11 cellular contexts compared by ENCODE assay signal in genomic region chr4:54940996-54941395, GRCh38.
DNase-seq lines count a peak whose midpoint lies in the region; ATAC-seq lines count a peak whose summit lies in the region.
"Had no signal": no experiment of that assay in that cellular context is flagged by ENCODE, and none has a peak within 500 bp of the region (broad histone marks: within the 10 kb centered on the region; RNA-seq: fewer than 3 reads in every experiment).

No MANE protein-coding gene starts in this region.

- H3K9me3 Mint-ChIP-seq in T-helper 2 cell treated with Interferon-gamma antibody and Interleukin-4, amounts not matched to agents 5 μg/mL and 100 μg/mL, for 36 hours: no peaks in the 10 kb centered on the region
- no peaks in the 10 kb centered on the region for H3K9me3 Mint-ChIP-seq in activated naive CD4-positive, alpha-beta T cell treated with anti-CD3 and anti-CD28 coated beads, Interleukin-2, amount 50 U/mL, for 24 hours

- peak overlapping the region; percentile 75 for H3K4me3 Mint-ChIP-seq in T-helper 2 cell treated with Interferon-gamma antibody and Interleukin-4, amounts not matched to agents 5 μg/mL and 100 μg/mL, for 36 hours
- peak overlapping the region; percentile 72 for H3K4me3 Mint-ChIP-seq in activated naive CD4-positive, alpha-beta T cell treated with anti-CD3 and anti-CD28 coated beads, Interleukin-2, amount 50 U/mL, for 24 hours

- peaks cover 25% of the 10 kb centered on the region for H3K4me1 Mint-ChIP-seq in T-helper 2 cell treated with Interferon-gamma antibody and Interleukin-4, amounts not matched to agents 5 μg/mL and 100 μg/mL, for 36 hours (ENCODE audit: low read depth)
- peaks cover 72% of the 10 kb centered on the region for H3K4me1 Mint-ChIP-seq in activated naive CD4-positive, alpha-beta T cell treated with anti-CD3 and anti-CD28 coated beads, Interleukin-2, amount 50 U/mL, for 24 hours

- H3K36me3 Mint-ChIP-seq in T-helper 2 cell treated with Interferon-gamma antibody and Interleukin-4, amounts not matched to agents 5 μg/mL and 100 μg/mL, for 36 hours (ENCODE audit: low read depth): peaks cover 1% of the 10 kb centered on the region
- no peaks in the 10 kb centered on the region for H3K36me3 Mint-ChIP-seq in activated naive CD4-positive, alpha-beta T cell treated with anti-CD3 and anti-CD28 coated beads, Interleukin-2, amount 50 U/mL, for 24 hours

- H3K27ac Mint-ChIP-seq in T-helper 2 cell treated with Interferon-gamma antibody and Interleukin-4, amounts not matched to agents 5 μg/mL and 100 μg/mL, for 36 hours: no peak overlapping the region
- peak overlapping the region; percentile 68 for H3K27ac Mint-ChIP-seq in activated naive CD4-positive, alpha-beta T cell treated with anti-CD3 and anti-CD28 coated beads, Interleukin-2, amount 50 U/mL, for 24 hours

- peak; percentile 31 for DNase-seq in DMS153 treated with DMSO at 0.1 percent for 48 hours (lab: John Stamatoyannopoulos, UW; ENCODE audit: unreplicated experiment)
- DNase-seq in DMS153 (lab: John Stamatoyannopoulos, UW): no peak
- no peak for DNase-seq in T-helper 2 cell treated with Interferon-gamma antibody and Interleukin-4, amounts not matched to agents 5 μg/mL and 100 μg/mL, for 36 hours (ENCODE audit: low spot score)
- DNase-seq in stimulated activated CD4-positive, alpha-beta T cell treated with anti-CD3 and anti-CD28 coated beads, TNF-alpha, amount 100 ng/mL, for 4 hours (ENCODE audit: low read depth in 3 of 3): peak; percentile 4 to 40 (median 21)
- DNase-seq in H4 (ENCODE audit: low spot score): no peak
- no peak for DNase-seq in COLO668 (lab: John Stamatoyannopoulos, UW; ENCODE audit: unreplicated experiment)
- DNase-seq: NCI-H146, T1000 had no signal

- no peak for ATAC-seq in HG03025 (IDR thresholded peaks at IDR 0.05; ENCODE audit: low FRiP score, unreplicated experiment)
- ATAC-seq: Right ventricle myocardium inferior had no signal

- no peaks in the 10 kb centered on the region for H3K27me3 Mint-ChIP-seq in T-helper 2 cell treated with Interferon-gamma antibody and Interleukin-4, amounts not matched to agents 5 μg/mL and 100 μg/mL, for 36 hours (ENCODE audit: low read depth)
- no peaks in the 10 kb centered on the region for H3K27me3 Mint-ChIP-seq in activated naive CD4-positive, alpha-beta T cell treated with anti-CD3 and anti-CD28 coated beads, Interleukin-2, amount 50 U/mL, for 24 hours

Comparison
In these comparisons a context has a peak if more than half of its experiments do, and no peak if none do; other contexts are left out.
1. DNase-seq: peak in DMS153 treated with DMSO at 0.1 percent for 48 hours (single experiment) and stimulated activated CD4-positive, alpha-beta T cell treated with anti-CD3 and anti-CD28 coated beads, TNF-alpha, amount 100 ng/mL, for 4 hours (3 of 3); none in DMS153 (single experiment), T-helper 2 cell treated with Interferon-gamma antibody and Interleukin-4, amounts not matched to agents 5 μg/mL and 100 μg/mL, for 36 hours (single experiment), H4 (single experiment) and COLO668 (single experiment).